15 cellular contexts compared by ENCODE assay signal in genomic region chr17:393806-394717, GRCh38. TPM values are rescaled to one million over a fixed set of nuclear protein-coding genes. Genes with fewer than 3 reads are reported as not detected.
A peak's percentile ranks its signal among the peaks of the same experiment; 100 is the strongest.
DNase-seq lines count a peak whose midpoint lies in the region; ATAC-seq and TF ChIP-seq lines count a peak whose summit lies in the region.
"Had no signal": no experiment of that assay in that cellular context is flagged by ENCODE, and none has a peak within 500 bp of the region (broad histone marks: within the 10 kb centered on the region; RNA-seq: fewer than 3 reads in every experiment).

No MANE protein-coding gene starts in this region.

- no peak for DNase-seq in activated T-cell treated with anti-CD3 and anti-CD28 coated beads, Interleukin-2, amount 50 U/mL, for 24 hours
- no peak for DNase-seq in activated T-cell treated with anti-CD3 and anti-CD28 coated beads, Interleukin-2, amount 50 U/mL, for 4 hours
- peak; percentile 14 for DNase-seq in OCI-M1 (lab: John Stamatoyannopoulos, UW)
- peak; percentile 83 for DNase-seq in left lobe of liver (ENCODE audit: low spot score)
- no peak for DNase-seq in progenitor cell of endocrine pancreas (ENCODE audit: low spot score, unreplicated experiment)
- no peak for DNase-seq in GM20000 (ENCODE audit: low spot score)
- DNase-seq in GOT3 (lab: John Stamatoyannopoulos, UW) = no peak
- DNase-seq in NCI-H1092 (lab: John Stamatoyannopoulos, UW) = no peak
- DNase-seq: activated CD4-positive, CD25-positive, alpha-beta regulatory T cell; activated CD8-positive, alpha-beta memory T cell treated with anti-CD3 and anti-CD28 coated beads, Interleukin-2, amount 50 U/mL, for 4 hours; activated naive CD8-positive, alpha-beta T cell treated with anti-CD3 and anti-CD28 coated beads, Interleukin-2, amount 10 ng/mL, durations not matched to agents 7 days and 5 days; caudate nucleus; endodermal cell; natural killer cell; NCI-H1417 treated with DMSO at 0.1 percent for 48 hours had no signal

- peaks cover 2% of the 10 kb centered on the region for H3K36me3 Mint-ChIP-seq in activated T-cell treated with anti-CD3 and anti-CD28 coated beads, Interleukin-2, amount 50 U/mL, for 24 hours (ENCODE audit: low read depth)
- no peaks in the 10 kb centered on the region for H3K36me3 Mint-ChIP-seq in activated T-cell treated with anti-CD3 and anti-CD28 coated beads, Interleukin-2, amount 50 U/mL, for 4 hours (ENCODE audit: insufficient read depth)
- no peaks in the 10 kb centered on the region for H3K36me3 Mint-ChIP-seq in progenitor cell of endocrine pancreas (ENCODE audit: insufficient read depth)
- H3K36me3 Mint-ChIP-seq: activated naive CD8-positive, alpha-beta T cell treated with anti-CD3 and anti-CD28 coated beads, Interleukin-2, amount 10 ng/mL, durations not matched to agents 7 days and 5 days; natural killer cell had no signal

- no peak for ATAC-seq in activated T-cell treated with anti-CD3 and anti-CD28 coated beads, Interleukin-2, amount 50 U/mL, for 4 hours
- peak; percentile 95 for ATAC-seq in left lobe of liver
- ATAC-seq: natural killer cell had no signal

- no peak for TF ChIP-seq CTCF in progenitor cell of endocrine pancreas (IDR thresholded peaks at IDR 0.05; ENCODE audit: unreplicated experiment)
- TF ChIP-seq CTCF in GM20000 (IDR thresholded peaks at IDR 0.05; ENCODE audit: extremely low read depth, missing control alignments) = no peak

- no peaks in the 10 kb centered on the region for H3K27me3 Mint-ChIP-seq in activated T-cell treated with anti-CD3 and anti-CD28 coated beads, Interleukin-2, amount 50 U/mL, for 24 hours
- H3K27me3 Mint-ChIP-seq in activated T-cell treated with anti-CD3 and anti-CD28 coated beads, Interleukin-2, amount 50 U/mL, for 4 hours (ENCODE audit: low read depth) = no peaks in the 10 kb centered on the region
- H3K27me3 Mint-ChIP-seq in progenitor cell of endocrine pancreas = no peaks in the 10 kb centered on the region
- H3K27me3 Mint-ChIP-seq: activated naive CD8-positive, alpha-beta T cell treated with anti-CD3 and anti-CD28 coated beads, Interleukin-2, amount 10 ng/mL, durations not matched to agents 7 days and 5 days had no signal

- peak overlapping the region; percentile 37 for H3K27ac Mint-ChIP-seq in activated T-cell treated with anti-CD3 and anti-CD28 coated beads, Interleukin-2, amount 50 U/mL, for 24 hours
- peak overlapping the region; percentile 13 for H3K27ac Mint-ChIP-seq in progenitor cell of endocrine pancreas
- H3K27ac Mint-ChIP-seq: activated naive CD8-positive, alpha-beta T cell treated with anti-CD3 and anti-CD28 coated beads, Interleukin-2, amount 10 ng/mL, durations not matched to agents 7 days and 5 days; endodermal cell; natural killer cell had no signal

- no peak overlapping the region for H3K4me3 Mint-ChIP-seq in activated T-cell treated with anti-CD3 and anti-CD28 coated beads, Interleukin-2, amount 50 U/mL, for 24 hours
- no peak overlapping the region for H3K4me3 Mint-ChIP-seq in activated T-cell treated with anti-CD3 and anti-CD28 coated beads, Interleukin-2, amount 50 U/mL, for 4 hours
- H3K4me3 Mint-ChIP-seq in progenitor cell of endocrine pancreas (ENCODE audit: low read depth) = no peak overlapping the region
- H3K4me3 Mint-ChIP-seq: activated naive CD8-positive, alpha-beta T cell treated with anti-CD3 and anti-CD28 coated beads, Interleukin-2, amount 10 ng/mL, durations not matched to agents 7 days and 5 days; endodermal cell; natural killer cell had no signal

- no peaks in the 10 kb centered on the region for H3K9me3 Mint-ChIP-seq in activated T-cell treated with anti-CD3 and anti-CD28 coated beads, Interleukin-2, amount 50 U/mL, for 24 hours
- no peaks in the 10 kb centered on the region for H3K9me3 Mint-ChIP-seq in activated T-cell treated with anti-CD3 and anti-CD28 coated beads, Interleukin-2, amount 50 U/mL, for 4 hours
- no peaks in the 10 kb centered on the region for H3K9me3 Mint-ChIP-seq in progenitor cell of endocrine pancreas (ENCODE audit: low read depth)
- H3K9me3 Mint-ChIP-seq: activated naive CD8-positive, alpha-beta T cell treated with anti-CD3 and anti-CD28 coated beads, Interleukin-2, amount 10 ng/mL, durations not matched to agents 7 days and 5 days; endodermal cell; natural killer cell had no signal

- peaks cover 4% of the 10 kb centered on the region for H3K4me1 Mint-ChIP-seq in activated T-cell treated with anti-CD3 and anti-CD28 coated beads, Interleukin-2, amount 50 U/mL, for 24 hours (ENCODE audit: low read depth)
- H3K4me1 Mint-ChIP-seq in activated T-cell treated with anti-CD3 and anti-CD28 coated beads, Interleukin-2, amount 50 U/mL, for 4 hours (ENCODE audit: low read depth) = peaks cover 4% of the 10 kb centered on the region
- peaks cover 11% of the 10 kb centered on the region for H3K4me1 Mint-ChIP-seq in progenitor cell of endocrine pancreas (ENCODE audit: low read depth)
- H3K4me1 Mint-ChIP-seq: endodermal cell, natural killer cell had no signal

RNA-seq across cellular contexts. Expression of gene RPH3AL, which starts 41.5 kb away (rescaled TPM):
- total RNA-seq in activated T-cell treated with anti-CD3 and anti-CD28 coated beads, Interleukin-2, amount 50 U/mL, for 4 hours = 1 to 10 TPM; 1.3 to 2.2 (median 1.9) TPM
- 87.4 TPM for total RNA-seq in left lobe of liver
- total RNA-seq in progenitor cell of endocrine pancreas = 47.6 and 47.8 TPM in 2 replicates

RNA-seq across cellular contexts. Expression of gene RFLNB, which starts 51.7 kb away (rescaled TPM):
- total RNA-seq in activated T-cell treated with anti-CD3 and anti-CD28 coated beads, Interleukin-2, amount 50 U/mL, for 4 hours = 10 to 100 TPM; 12.4 to 23.1 (median 15.7) TPM
- total RNA-seq in left lobe of liver (1.7 TPM), progenitor cell of endocrine pancreas (10.7 and 11.1 TPM in 2 replicates)

Comparison
In these comparisons a context has a peak if more than half of its experiments do, and no peak if none do; other contexts are left out.
1. DNase-seq: peak in OCI-M1 (single experiment) and left lobe of liver (single experiment); none in activated T-cell treated with anti-CD3 and anti-CD28 coated beads, Interleukin-2, amount 50 U/mL, for 24 hours (single experiment), activated T-cell treated with anti-CD3 and anti-CD28 coated beads, Interleukin-2, amount 50 U/mL, for 4 hours (single experiment), progenitor cell of endocrine pancreas (single experiment), GM20000 (single experiment), GOT3 (single experiment) and NCI-H1092 (single experiment).
2. RNA of gene RPH3AL, which starts 41.5 kb away (total RNA-seq): 87.4 TPM in left lobe of liver (single experiment) and 47.6 to 47.8 TPM in progenitor cell of endocrine pancreas; 1.3 to 2.2 TPM in activated T-cell treated with anti-CD3 and anti-CD28 coated beads, Interleukin-2, amount 50 U/mL, for 4 hours; every median in the first group is over 10 times any median in the second.